In the genomic region with DNA sequence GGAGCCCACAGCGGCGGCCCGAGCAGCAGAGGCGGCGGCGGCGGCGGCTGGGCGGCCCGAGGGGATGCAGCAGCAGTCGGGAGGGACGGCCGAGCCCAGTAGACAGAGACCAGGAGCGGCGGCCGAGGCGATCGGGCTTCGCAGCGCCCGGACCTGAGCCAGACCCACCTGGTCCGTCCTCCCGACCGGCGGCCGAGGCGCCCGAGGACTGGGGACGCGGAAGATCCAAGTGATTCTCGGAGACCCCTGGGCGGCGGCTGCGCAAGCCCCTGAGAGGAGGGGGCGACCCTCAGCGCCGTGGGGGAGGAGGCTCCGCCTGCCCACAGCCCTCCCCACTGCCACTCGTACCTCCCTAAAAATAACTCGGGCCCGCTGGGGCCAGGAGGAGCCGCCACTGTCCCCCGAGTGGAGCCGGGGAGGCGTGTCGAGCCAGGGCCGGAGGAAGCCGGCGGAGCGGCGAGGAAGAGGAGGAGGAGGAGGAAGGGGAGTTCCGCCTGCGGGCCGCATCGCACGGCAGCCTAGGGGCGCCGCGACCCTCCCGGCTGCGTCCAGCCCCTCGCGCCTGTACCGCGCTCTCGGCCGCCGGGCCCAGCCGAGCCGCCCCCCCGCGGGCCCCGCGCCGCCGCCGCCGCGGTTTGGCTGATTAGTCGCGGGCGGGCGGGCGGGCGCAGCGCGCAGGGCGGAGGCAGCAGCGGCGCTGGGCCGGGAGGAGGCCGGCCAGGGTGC, we compare ENCODE assay signal across 8 cellular contexts. TPM values are rescaled to one million over a fixed set of nuclear protein-coding genes. Genes with fewer than 3 reads are reported as not detected.
DNase-seq lines count a peak whose midpoint lies in the region; ATAC-seq and TF ChIP-seq lines count a peak whose summit lies in the region.

No MANE protein-coding gene starts in this region.

- TF ChIP-seq POLR2A in upper lobe of left lung (IDR thresholded peaks at IDR 0.05), result no peak

- WGBS in upper lobe of left lung, 2 donors, result 1% methylated on average over 13 of the region's 92 CpGs; no CpG with 5 or more reads in 1 of the 2 donors

- no peak for TF ChIP-seq CTCF in OCI-LY1 (IDR thresholded peaks at IDR 0.05; ENCODE audit: low read length)
- TF ChIP-seq CTCF in nephron (IDR thresholded peaks at IDR 0.05; ENCODE audit: unreplicated experiment in 3 of 3), result no peak
- no peak for TF ChIP-seq CTCF in upper lobe of left lung (IDR thresholded peaks at IDR 0.05)

- H3K4me3 ChIP-seq in OCI-LY1 (ENCODE audit: low read depth, low read length, poor library complexity, severe bottlenecking), result peak overlapping the region; percentile 79
- H3K4me3 ChIP-seq in upper lobe of left lung, result peak overlapping the region; percentile 61 to 95 (median 92)

- H3K36me3 Mint-ChIP-seq in nephron (ENCODE audit: low read depth), result no peaks in the 10 kb centered on the region

- no peak overlapping the region for H2AFZ ChIP-seq in OCI-LY1 (ENCODE audit: low read length)

- H3K9ac ChIP-seq in OCI-LY1 (ENCODE audit: low read length), result peak overlapping the region; percentile 60

- H3K9me3 ChIP-seq in OCI-LY1 (ENCODE audit: low read length) (no peaks in the 10 kb centered on the region), upper lobe of left lung (no peaks in the 10 kb centered on the region)

- peak overlapping the region; percentile 61 to 99 (median 72) for H3K4me3 Mint-ChIP-seq in nephron

- no peak for TF ChIP-seq EP300 in upper lobe of left lung (IDR thresholded peaks at IDR 0.05)

- H3K79me2 ChIP-seq in OCI-LY1 (ENCODE audit: insufficient read depth, low read length), result no peaks in the 10 kb centered on the region

- peaks cover 15% of the 10 kb centered on the region for H3K27me3 Mint-ChIP-seq in nephron (ENCODE audit: low read depth)

- no peaks in the 10 kb centered on the region for H3K9me2 ChIP-seq in OCI-LY1 (ENCODE audit: low read depth, low read length)

- H3K27ac ChIP-seq in OCI-LY1 (ENCODE audit: low read depth, low read length, poor library complexity, severe bottlenecking) (no peak overlapping the region), upper lobe of left lung (peak overlapping the region; percentile 95 to 99 (median 96))

- H3K4me1 ChIP-seq in OCI-LY1 (ENCODE audit: insufficient read depth, low read length, severe bottlenecking) (peaks cover 15% of the 10 kb centered on the region), upper lobe of left lung (peaks cover 24 to 44% (median 31%) of the 10 kb centered on the region in 4 donors)

- H3K4me2 ChIP-seq in OCI-LY1 (ENCODE audit: low read length), result peak overlapping the region; percentile 87

- H3K9me3 Mint-ChIP-seq in nephron, result no peaks in the 10 kb centered on the region

- peaks cover 37% of the 10 kb centered on the region for H3K4me1 Mint-ChIP-seq in nephron

- H3K27ac Mint-ChIP-seq in nephron, result no peak overlapping the region

- H3K36me3 ChIP-seq in OCI-LY1 (ENCODE audit: insufficient read depth, low read length), result no peaks in the 10 kb centered on the region
- no peaks in the 10 kb centered on the region for H3K36me3 ChIP-seq in upper lobe of left lung

- ATAC-seq in HG02885 (IDR thresholded peaks at IDR 0.05; ENCODE audit: poor library complexity, unreplicated experiment), result peak; percentile 35
- ATAC-seq in upper lobe of left lung (ENCODE audit: low FRiP score in 2 of 2), result peak; percentile 24 to 66

- no peaks in the 10 kb centered on the region for H4K20me1 ChIP-seq in OCI-LY1 (ENCODE audit: insufficient read depth, low read length)

- H3F3A ChIP-seq in OCI-LY1 (ENCODE audit: insufficient read depth, low read length), result no peaks in the 10 kb centered on the region

- DNase-seq in NCI-H2227 (lab: John Stamatoyannopoulos, UW; ENCODE audit: unreplicated experiment) (peak; percentile 59), NCI-H2227 treated with DMSO at 0.1 percent for 48 hours (lab: John Stamatoyannopoulos, UW) (no peak), fibroblast of peridontal ligament (ENCODE audit: extremely low read depth) (peak; percentile 18), upper lobe of left lung (peak; percentile 56 to 93)
- peak; percentile 18 for DNase-seq in activated T-helper 9 cell treated with anti-CD3 and anti-CD28 coated beads, Interleukin-2, amount 50 U/mL, for 16 hours (ENCODE audit: low read depth)

- no peaks in the 10 kb centered on the region for H3K27me3 ChIP-seq in OCI-LY1 (ENCODE audit: insufficient read depth, low read length)
- H3K27me3 ChIP-seq in upper lobe of left lung, result no peaks in the 10 kb centered on the region

RNA-seq across cellular contexts. Expression of a gene that starts 0.7 kb away (rescaled TPM):
- total RNA-seq in upper lobe of left lung, result 100 to 1,000 TPM in 1 of 6 donors, 10 to 100 TPM in 5; 53.3 to 122 (median 66.3) TPM
